Comparison of ENCODE assay signal across 8 cellular contexts in genomic region chr5:150758534-150759333, GRCh38. TPM values are rescaled to one million over a fixed set of nuclear protein-coding genes. Genes with fewer than 3 reads are reported as not detected.
A peak's percentile ranks its signal among the peaks of the same experiment; 100 is the strongest.
DNase-seq lines count a peak whose midpoint lies in the region; ATAC-seq lines count a peak whose summit lies in the region.

TSS of gene DCTN4 (minus strand) at chr5:150759017. CDS start at chr5:150758993, 24 bp downstream.

- peak; percentile 97 for DNase-seq in COR-L47 (lab: John Stamatoyannopoulos, UW)
- DNase-seq in HT1080 (ENCODE audit: low read depth), result peak; percentile 98
- DNase-seq in NOMO-1 (lab: John Stamatoyannopoulos, UW; ENCODE audit: unreplicated experiment in 2 of 2), result peak; percentile 93 to 99
- DNase-seq in effector memory CD8-positive, alpha-beta T cell, result peak; percentile 89 to 90 (median 89)
- peak; percentile 99 for DNase-seq in lung microvascular endothelial cell (ENCODE audit: low read depth in 2 of 2)
- DNase-seq in stimulated activated CD4-positive, alpha-beta T cell treated with anti-CD3 and anti-CD28 coated beads, TNF-alpha, amount 100 ng/mL, for 48 hours (ENCODE audit: low read depth in 3 of 3), result peak; percentile 84 to 92 (median 89)

- H3K27me3 Mint-ChIP-seq in effector memory CD8-positive, alpha-beta T cell, result peaks cover 13 to 16% of the 10 kb centered on the region in 2 donors

- CTCF ChIA-PET in activated CD8-positive, alpha-beta memory T cell treated with anti-CD3 and anti-CD28 coated beads for 36 hours (lab: Charles Lee), result interaction anchor here (1.4 to 2.0 kb wide), 2 partner anchors 20 to 88 kb away, joined by 3 to 10 read pairs; partner anchors contain the start of genes IRGM and SMIM3

- peaks cover 14 to 22% of the 10 kb centered on the region in 2 donors for H3K4me1 Mint-ChIP-seq in effector memory CD8-positive, alpha-beta T cell (ENCODE audit: low read depth in 2 of 2)

- no peak within 1 kb of the TSS for H3K27ac Mint-ChIP-seq in effector memory CD8-positive, alpha-beta T cell

- H3K36me3 Mint-ChIP-seq in effector memory CD8-positive, alpha-beta T cell (ENCODE audit: insufficient read depth), result peaks cover 30% of the 10 kb centered on the region

- POLR2A ChIA-PET in activated CD8-positive, alpha-beta memory T cell treated with anti-CD3 and anti-CD28 coated beads for 36 hours (lab: Charles Lee), result interaction anchor here (0.6 to 1.4 kb wide), 6 partner anchors 15 to 348 kb away, joined by 3 to 5 read pairs (median 4); partner anchors contain the start of gene RBM22

- H3K9me3 Mint-ChIP-seq in effector memory CD8-positive, alpha-beta T cell, result no peaks in the 10 kb centered on the region

- H3K4me3 Mint-ChIP-seq in effector memory CD8-positive, alpha-beta T cell, result peak within 1 kb of the TSS in 1 of 2 donors; percentile 27

- peak; percentile 95 for ATAC-seq in GM21367 (IDR thresholded peaks at IDR 0.05; ENCODE audit: unreplicated experiment)
- ATAC-seq in effector memory CD8-positive, alpha-beta T cell (replicated peaks), result peak; percentile 91

RNA-seq across cellular contexts. Expression of gene DCTN4, which starts in this region (rescaled TPM):
- 30.5 and 40.8 TPM in 2 replicates for total RNA-seq in HT1080 (2014; rRNA removed; shearing (Covaris generic))
- 32.2 and 43.3 TPM in 2 replicates for polyA plus RNA-seq in HT1080 (2015; cell fraction: cytosol; rRNA removed)
- polyA plus RNA-seq in HT1080 (2015; cell fraction: nucleus; rRNA removed), result 62.4 and 66.8 TPM in 2 replicates
- total RNA-seq in activated CD8-positive, alpha-beta memory T cell treated with anti-CD3 and anti-CD28 coated beads for 36 hours, result 10 to 100 TPM; 30.6 to 32.9 TPM
- total RNA-seq in lung microvascular endothelial cell, result 20.7 and 23.6 TPM in 2 replicates

Comparison
In these comparisons a context has a peak if more than half of its experiments do, and no peak if none do; other contexts are left out.
1. Peak in every context shown above with its lines: DNase-seq and ATAC-seq.